ENCODE assay signal across 11 cellular contexts in the genomic region with DNA sequence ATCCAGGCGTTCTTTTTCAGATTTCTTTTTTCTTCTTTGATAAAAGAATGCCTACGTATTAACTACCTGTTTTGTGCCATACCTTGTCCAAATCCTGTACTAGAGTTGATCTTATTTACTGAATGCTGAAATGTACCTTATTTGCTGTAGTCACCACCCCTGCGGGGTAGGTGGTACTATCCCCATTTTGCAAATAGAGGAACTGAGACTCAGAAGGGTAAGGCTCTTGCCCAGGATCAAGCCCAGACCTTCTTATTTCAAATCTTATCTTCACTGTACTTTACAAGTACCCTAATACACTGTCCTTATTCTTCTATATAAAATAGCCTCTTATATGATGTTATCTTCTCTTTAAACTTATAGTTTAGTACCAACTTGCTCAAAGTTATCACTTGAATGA.
DNase-seq lines count a peak whose midpoint lies in the region; ATAC-seq lines count a peak whose summit lies in the region.
"Had no signal": no experiment of that assay in that cellular context is flagged by ENCODE, and none has a peak within 500 bp of the region (broad histone marks: within the 10 kb centered on the region; RNA-seq: fewer than 3 reads in every experiment).

No MANE protein-coding gene starts in this region.

- POLR2A ChIA-PET in CD4-positive, alpha-beta memory T cell (lab: Charles Lee; ENCODE audit: partially characterized antibody) = no interaction called here

- peak overlapping the region in 4 of 7 donors; percentile 12 to 53 (median 35) for H3K27ac Mint-ChIP-seq in CD4-positive, alpha-beta memory T cell

- no peak overlapping the region for H3K4me3 ChIP-seq in CD4-positive, alpha-beta memory T cell (ENCODE audit: low read length in 2 of 2)
- H3K4me3 ChIP-seq in aorta (ENCODE audit: low read length in 2 of 2) = no peak overlapping the region
- H3K4me3 ChIP-seq: vagina had no signal

- H3K36me3 Mint-ChIP-seq in CD4-positive, alpha-beta memory T cell = peaks cover 8 to 9% of the 10 kb centered on the region in 2 donors

- no peaks in the 10 kb centered on the region for H3K9me3 ChIP-seq in CD4-positive, alpha-beta memory T cell (ENCODE audit: control insufficient read depth in 1 of 2, low read length in 2 of 2)
- no peaks in the 10 kb centered on the region for H3K9me3 ChIP-seq in aorta (ENCODE audit: control insufficient read depth, low read length)
- H3K9me3 ChIP-seq: vagina had no signal

- intact Hi-C loops in CD4-positive, alpha-beta memory T cell (cut with micrococcal nuclease) = no loop called here
- intact Hi-C loops in aorta (cut with DNase I) = loop anchor here in 1 of 2 donors (5.0 kb wide), 1 partner anchor 41 kb away; no protein-coding TSS in a partner anchor

- H3K36me3 ChIP-seq in CD4-positive, alpha-beta memory T cell (ENCODE audit: insufficient read depth, low read length) = no peaks in the 10 kb centered on the region
- H3K36me3 ChIP-seq in aorta (ENCODE audit: control insufficient read depth in 1 of 2, insufficient read depth in 2 of 2, low read length in 1 of 2) = no peaks in the 10 kb centered on the region
- H3K36me3 ChIP-seq: vagina had no signal

- 91 to 93% methylated on average over 3 of the region's 3 CpGs for WGBS in aorta, 2 donors

- no peaks in the 10 kb centered on the region for H3K27me3 Mint-ChIP-seq in CD4-positive, alpha-beta memory T cell

- no peaks in the 10 kb centered on the region for H3K9me3 Mint-ChIP-seq in CD4-positive, alpha-beta memory T cell
- H3K9me3 Mint-ChIP-seq: neural crest cell had no signal

- peaks cover 33% of the 10 kb centered on the region for H3K4me1 ChIP-seq in CD4-positive, alpha-beta memory T cell (ENCODE audit: insufficient read depth, low read length)
- no peaks in the 10 kb centered on the region for H3K4me1 ChIP-seq in aorta (ENCODE audit: control insufficient read depth in 1 of 2, insufficient read depth in 2 of 2, low read length in 2 of 2)
- H3K4me1 ChIP-seq: vagina had no signal

- CTCF ChIA-PET in CD4-positive, alpha-beta memory T cell (lab: Charles Lee; ENCODE audit: partially characterized antibody) = no interaction called here

- no peak overlapping the region for H3K4me3 Mint-ChIP-seq in CD4-positive, alpha-beta memory T cell
- H3K4me3 Mint-ChIP-seq: neural crest cell had no signal

- ATAC-seq in GM19452 (IDR thresholded peaks at IDR 0.05; ENCODE audit: unreplicated experiment) = peak; percentile 70
- ATAC-seq in HG02943 (IDR thresholded peaks at IDR 0.05; ENCODE audit: low read depth, unreplicated experiment) = peak; percentile 60
- ATAC-seq in aorta (ENCODE audit: low FRiP score) = no peak

- no peak for DNase-seq in CD4-positive, alpha-beta memory T cell
- DNase-seq in NOMO-1 (lab: John Stamatoyannopoulos, UW; ENCODE audit: unreplicated experiment in 2 of 2) (peak; percentile 19 to 39), NCI-H446 (lab: John Stamatoyannopoulos, UW) (no peak), NCI-H446 treated with DMSO at 0.1 percent for 48 hours (lab: John Stamatoyannopoulos, UW) (no peak), aorta (no peak), EL (no peak)
- DNase-seq: KBM-7 had no signal

- no peak overlapping the region for H3K27ac ChIP-seq in CD4-positive, alpha-beta memory T cell (ENCODE audit: low read depth, low read length)
- H3K27ac ChIP-seq in aorta (ENCODE audit: low read depth in 1 of 2, low read length in 2 of 2) = no peak overlapping the region
- H3K27ac ChIP-seq: vagina had no signal

- H3K27me3 ChIP-seq in CD4-positive, alpha-beta memory T cell (ENCODE audit: insufficient read depth, low read length) = no peaks in the 10 kb centered on the region
- H3K27me3 ChIP-seq in aorta (ENCODE audit: control insufficient read depth in 1 of 2, insufficient read depth in 2 of 2, low read length in 1 of 2) = no peaks in the 10 kb centered on the region
- H3K27me3 ChIP-seq: vagina had no signal

- peaks cover 36 to 53% (median 45%) of the 10 kb centered on the region in 4 donors for H3K4me1 Mint-ChIP-seq in CD4-positive, alpha-beta memory T cell

Comparison
In these comparisons a context has a peak if more than half of its experiments do, and no peak if none do; other contexts are left out.
1. DNase-seq: peak in NOMO-1 (2 of 2); none in CD4-positive, alpha-beta memory T cell (0 of 5), NCI-H446 (0 of 2), NCI-H446 treated with DMSO at 0.1 percent for 48 hours (single experiment), aorta (0 of 2) and EL (single experiment).